ENCODE assay signal across 18 cellular contexts in the genomic region with DNA sequence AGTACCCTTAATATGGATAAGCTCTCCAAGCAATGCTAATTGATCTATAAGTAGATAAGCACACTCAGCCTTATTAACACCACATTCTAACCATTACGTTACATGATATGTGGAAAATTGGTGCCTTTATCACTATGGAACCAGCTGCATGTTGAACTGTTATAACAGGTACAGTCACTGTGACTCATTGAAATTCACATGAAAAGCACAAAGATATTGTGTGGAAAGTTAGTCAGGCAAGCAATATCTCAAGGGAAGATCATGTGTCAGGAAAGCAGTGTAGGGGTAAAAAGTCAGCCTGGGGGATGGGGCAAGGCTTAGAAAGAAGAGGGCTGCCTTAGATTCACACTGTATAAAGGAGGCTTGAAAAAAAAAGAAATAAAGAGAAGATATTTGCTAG.
A peak's percentile ranks its signal among the peaks of the same experiment; 100 is the strongest.
DNase-seq lines count a peak whose midpoint lies in the region; FAIRE-seq and TF ChIP-seq lines count a peak whose summit lies in the region.
"Had no signal": no experiment of that assay in that cellular context is flagged by ENCODE, and none has a peak within 500 bp of the region (broad histone marks: within the 10 kb centered on the region; RNA-seq: fewer than 3 reads in every experiment).

No MANE protein-coding gene starts in this region.

- no peak for FAIRE-seq in bronchial epithelial cell (lab: Jason Lieb, UNC)
- FAIRE-seq: GM18507 had no signal

- H3K27ac Mint-ChIP-seq in T-helper 2 cell treated with Interferon-gamma antibody and Interleukin-4, amounts not matched to agents 5 μg/mL and 100 μg/mL, for 36 hours = no peak overlapping the region
- H3K27ac Mint-ChIP-seq: activated B cell treated with CpG ODN at 0.5 μM for 24 hours; CD8-positive, alpha-beta memory T cell; stimulated activated memory B cell treated with anti-CD40 and anti-IgM and Interleukin-4, amounts not matched to agents 10 μg/mL and 1 μg/mL and 100 μg/mL, for 72 hours had no signal

- H3K4me1 ChIP-seq in A673 (ENCODE audit: insufficient read depth, low read length, poor library complexity, severe bottlenecking) = peaks cover 38% of the 10 kb centered on the region
- H3K4me1 ChIP-seq: upper lobe of right lung had no signal

- no peak overlapping the region for H3K4me3 Mint-ChIP-seq in T-helper 2 cell treated with Interferon-gamma antibody and Interleukin-4, amounts not matched to agents 5 μg/mL and 100 μg/mL, for 36 hours
- H3K4me3 Mint-ChIP-seq: activated B cell treated with CpG ODN at 0.5 μM for 24 hours; CD8-positive, alpha-beta memory T cell; stimulated activated memory B cell treated with anti-CD40 and anti-IgM and Interleukin-4, amounts not matched to agents 10 μg/mL and 1 μg/mL and 100 μg/mL, for 72 hours had no signal

- H3K27me3 Mint-ChIP-seq in T-helper 2 cell treated with Interferon-gamma antibody and Interleukin-4, amounts not matched to agents 5 μg/mL and 100 μg/mL, for 36 hours (ENCODE audit: low read depth) = no peaks in the 10 kb centered on the region
- H3K27me3 Mint-ChIP-seq: activated B cell treated with CpG ODN at 0.5 μM for 24 hours; CD8-positive, alpha-beta memory T cell; stimulated activated memory B cell treated with anti-CD40 and anti-IgM and Interleukin-4, amounts not matched to agents 10 μg/mL and 1 μg/mL and 100 μg/mL, for 72 hours had no signal

- in situ Hi-C loops in GM13976 (cut with MboI; ENCODE audit: low sequenced_read_pairs, unreplicated experiment) = no loop called here

- H3K4me1 Mint-ChIP-seq in T-helper 2 cell treated with Interferon-gamma antibody and Interleukin-4, amounts not matched to agents 5 μg/mL and 100 μg/mL, for 36 hours (ENCODE audit: low read depth) = no peaks in the 10 kb centered on the region
- H3K4me1 Mint-ChIP-seq: activated B cell treated with CpG ODN at 0.5 μM for 24 hours; CD8-positive, alpha-beta memory T cell; stimulated activated memory B cell treated with anti-CD40 and anti-IgM and Interleukin-4, amounts not matched to agents 10 μg/mL and 1 μg/mL and 100 μg/mL, for 72 hours had no signal

- POLR2A ChIA-PET in A673 (lab: Charles Lee; ENCODE audit: low non-redundant PET) = no interaction called here

- H3K4me3 ChIP-seq in A673 (ENCODE audit: low read depth, low read length, poor library complexity, severe bottlenecking) = no peak overlapping the region
- H3K4me3 ChIP-seq in bronchial epithelial cell (ENCODE audit: low read depth, low read length) = no peak overlapping the region
- H3K4me3 ChIP-seq in coronary artery = no peak overlapping the region
- H3K4me3 ChIP-seq: cardiac muscle cell, upper lobe of right lung had no signal

- BruUV-seq in A673 (replicated peaks; lab: Mats Ljungman, UMichigan) = no TSS peak

- intact Hi-C loops in A673 (cut with micrococcal nuclease; ENCODE audit: unreplicated experiment) = no loop called here

- no peaks in the 10 kb centered on the region for H3K36me3 Mint-ChIP-seq in T-helper 2 cell treated with Interferon-gamma antibody and Interleukin-4, amounts not matched to agents 5 μg/mL and 100 μg/mL, for 36 hours (ENCODE audit: low read depth)
- H3K36me3 Mint-ChIP-seq: CD8-positive, alpha-beta memory T cell; stimulated activated memory B cell treated with anti-CD40 and anti-IgM and Interleukin-4, amounts not matched to agents 10 μg/mL and 1 μg/mL and 100 μg/mL, for 72 hours had no signal

- H3K36me3 ChIP-seq in A673 (ENCODE audit: insufficient read depth, low read length, poor library complexity, severe bottlenecking) (no peaks in the 10 kb centered on the region), bronchial epithelial cell (ENCODE audit: control insufficient read depth, insufficient read depth, low read length) (no peaks in the 10 kb centered on the region)
- H3K36me3 ChIP-seq: cardiac muscle cell, upper lobe of right lung had no signal

- H3K27me3 ChIP-seq in A673 (replicated peaks; ENCODE audit: insufficient read depth, low read depth, low read length, poor library complexity) = no peaks in the 10 kb centered on the region
- H3K27me3 ChIP-seq in bronchial epithelial cell (ENCODE audit: control insufficient read depth, insufficient read depth, low read length) = no peaks in the 10 kb centered on the region
- H3K27me3 ChIP-seq: cardiac muscle cell, upper lobe of right lung had no signal

- H3K27ac ChIP-seq in A673 (ENCODE audit: low read depth, low read length, poor library complexity, severe bottlenecking) (peak overlapping the region; percentile 44), coronary artery (no peak overlapping the region)
- H3K27ac ChIP-seq: cardiac muscle cell, upper lobe of right lung had no signal

- TF ChIP-seq CTCF in A673 (conservative IDR thresholded peaks at IDR 0.05; ENCODE audit: low read depth, low read length) = no peak
- TF ChIP-seq CTCF in bronchial epithelial cell (IDR thresholded peaks at IDR 0.05; ENCODE audit: insufficient read depth, low read length, severe bottlenecking) = no peak
- TF ChIP-seq CTCF in coronary artery (IDR thresholded peaks at IDR 0.05) = no peak
- TF ChIP-seq CTCF in GM13976 (IDR thresholded peaks at IDR 0.05; ENCODE audit: borderline replicate concordance, control extremely low read depth, extremely low read depth, insufficient read depth, missing control alignments) = no peak

- no peaks in the 10 kb centered on the region for H3K9me3 ChIP-seq in A673 (ENCODE audit: low read depth, low read length, poor library complexity, severe bottlenecking)
- H3K9me3 ChIP-seq: upper lobe of right lung had no signal

- CTCF ChIA-PET in A673 (lab: Charles Lee) = no interaction called here

- no peaks in the 10 kb centered on the region for H3K9me3 Mint-ChIP-seq in T-helper 2 cell treated with Interferon-gamma antibody and Interleukin-4, amounts not matched to agents 5 μg/mL and 100 μg/mL, for 36 hours
- H3K9me3 Mint-ChIP-seq: activated B cell treated with CpG ODN at 0.5 μM for 24 hours had no signal

- no peak for DNase-seq in A673 (ENCODE audit: low spot score)
- peak; percentile 77 for DNase-seq in NCI-H226
- peak; percentile 98 for DNase-seq in bronchial epithelial cell (ENCODE audit: low read depth)
- DNase-seq in myocyte (ENCODE audit: low read depth) = peak; percentile 42
- no peak for DNase-seq in T-helper 2 cell treated with Interferon-gamma antibody and Interleukin-4, amounts not matched to agents 5 μg/mL and 100 μg/mL, for 36 hours (ENCODE audit: low spot score)
- no peak for DNase-seq in coronary artery (ENCODE audit: low spot score)
- no peak for DNase-seq in LoVo (ENCODE audit: low spot score)
- no peak for DNase-seq in GM13976 (ENCODE audit: low spot score)
- DNase-seq: activated B cell treated with CpG ODN at 0.5 μM for 24 hours; activated naive CD4-positive, alpha-beta T cell treated with anti-CD3 and anti-CD28 coated beads, Interleukin-2, amount 50 U/mL, for 16 hours; CD8-positive, alpha-beta memory T cell; NCI-H1105; NCI-H345; stimulated activated CD4-positive, alpha-beta T cell treated with anti-CD3 and anti-CD28 coated beads, Interleukin-4, amount 100 ng/mL, for 4 hours; upper lobe of right lung had no signal

Comparison
In these comparisons a context has a peak if more than half of its experiments do, and no peak if none do; other contexts are left out.
1. DNase-seq: peak in NCI-H226 (single experiment), bronchial epithelial cell (single experiment) and myocyte (single experiment); none in A673 (single experiment), T-helper 2 cell treated with Interferon-gamma antibody and Interleukin-4, amounts not matched to agents 5 μg/mL and 100 μg/mL, for 36 hours (single experiment), coronary artery (single experiment), LoVo (single experiment) and GM13976 (single experiment).